In the genomic region with DNA sequence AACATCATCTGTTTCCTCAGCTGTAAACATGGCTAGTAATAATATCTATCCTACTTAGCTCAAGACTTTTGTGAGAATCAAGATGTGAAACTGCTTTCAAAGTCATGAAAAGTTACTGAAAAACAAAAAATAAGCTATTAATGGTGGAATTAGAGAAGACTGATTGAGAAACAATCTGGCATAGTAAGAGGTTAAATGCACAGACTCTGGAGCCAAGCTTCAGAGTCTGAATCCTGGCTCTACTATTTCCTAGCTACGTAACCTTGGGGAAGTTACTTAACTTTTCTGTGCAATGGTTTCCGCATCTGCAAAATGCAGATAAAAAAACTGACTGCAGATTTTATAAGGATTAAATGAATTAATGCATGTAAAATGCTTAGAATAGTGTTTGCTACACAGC, we compare ENCODE assay signal across 13 cellular contexts. TPM values are rescaled to one million over a fixed set of nuclear protein-coding genes. Genes with fewer than 3 reads are reported as not detected.
DNase-seq lines count a peak whose midpoint lies in the region; ATAC-seq, FAIRE-seq and TF ChIP-seq lines count a peak whose summit lies in the region.
"Had no signal": no experiment of that assay in that cellular context is flagged by ENCODE, and none has a peak within 500 bp of the region (broad histone marks: within the 10 kb centered on the region; RNA-seq: fewer than 3 reads in every experiment).

No MANE protein-coding gene starts in this region.

- H3K27ac ChIP-seq in A549: no peak overlapping the region
- H3K27ac ChIP-seq in caudate nucleus (ENCODE audit: low read depth, low read length): no peak overlapping the region

- no peak overlapping the region for H3K4me3 Mint-ChIP-seq in neural crest cell
- H3K4me3 Mint-ChIP-seq: activated B cell treated with CpG ODN at 0.5 μM for 24 hours; activated naive CD8-positive, alpha-beta T cell treated with anti-CD3 and anti-CD28 coated beads for 36 hours; H9; natural killer cell treated with Interleukin-12 subunit alpha and Interleukin-12 subunit beta and Interleukin-15 and Interleukin-18, amount 100 ng/mL, for 72 hours had no signal

- CTCF ChIA-PET in A549 (lab: Yijun Ruan, JAX): no interaction called here

- FAIRE-seq in A549 (lab: Jason Lieb, UNC): no peak

- no peak for TF ChIP-seq CTCF in A549 (IDR thresholded peaks at IDR 0.05)
- TF ChIP-seq CTCF in fibroblast of the aortic adventitia (IDR thresholded peaks at IDR 0.05; ENCODE audit: insufficient read depth, low read length): no peak
- no peak for TF ChIP-seq CTCF in neural crest cell (conservative IDR thresholded peaks at IDR 0.05)

- H3K9me3 ChIP-seq in A549: no peaks in the 10 kb centered on the region

- peaks cover 4% of the 10 kb centered on the region for H3K9me3 Mint-ChIP-seq in neural crest cell
- H3K9me3 Mint-ChIP-seq: activated B cell treated with CpG ODN at 0.5 μM for 24 hours; activated naive CD8-positive, alpha-beta T cell treated with anti-CD3 and anti-CD28 coated beads for 36 hours; H9; natural killer cell treated with Interleukin-12 subunit alpha and Interleukin-12 subunit beta and Interleukin-15 and Interleukin-18, amount 100 ng/mL, for 72 hours had no signal

- TF ChIP-seq POLR2A in A549 (IDR thresholded peaks at IDR 0.05; ENCODE audit: low read length): no peak

- POLR2A ChIA-PET in A549 (lab: Yijun Ruan, JAX): no interaction called here

- H3K4me1 ChIP-seq in A549: peaks cover 17% of the 10 kb centered on the region; the same call in 2 of the 3 replicates

- no peaks in the 10 kb centered on the region for H3K27me3 Mint-ChIP-seq in neural crest cell (ENCODE audit: low read depth)
- H3K27me3 Mint-ChIP-seq: activated B cell treated with CpG ODN at 0.5 μM for 24 hours; activated naive CD8-positive, alpha-beta T cell treated with anti-CD3 and anti-CD28 coated beads for 36 hours; natural killer cell treated with Interleukin-12 subunit alpha and Interleukin-12 subunit beta and Interleukin-15 and Interleukin-18, amount 100 ng/mL, for 72 hours had no signal

- no peak for ATAC-seq in A549
- no peak for ATAC-seq in HG03378 (IDR thresholded peaks at IDR 0.05; ENCODE audit: unreplicated experiment)
- ATAC-seq: natural killer cell treated with Interleukin-12 subunit alpha and Interleukin-12 subunit beta and Interleukin-15 and Interleukin-18, amount 100 ng/mL, for 72 hours had no signal

- DNase-seq in A549 (ENCODE audit: low read depth in 1 of 2, low spot score in 1 of 2) (no peak), MV-4-11 (lab: John Stamatoyannopoulos, UW) (peak; percentile 16), fibroblast of the aortic adventitia (ENCODE audit: low read depth) (peak; percentile 39), neural crest cell (ENCODE audit: low read depth, low spot score) (no peak), NCI-H2107 treated with DMSO at 0.1 percent for 48 hours (lab: John Stamatoyannopoulos, UW; ENCODE audit: unreplicated experiment) (no peak), caudate nucleus (lab: John Stamatoyannopoulos, UW) (no peak), GM19240 (ENCODE audit: insufficient read length, low spot score) (no peak)
- DNase-seq: activated B cell treated with CpG ODN at 0.5 μM for 24 hours; activated CD8-positive, alpha-beta memory T cell treated with anti-CD3 and anti-CD28 coated beads, Interleukin-2, amount 50 U/mL, for 48 hours; activated naive CD8-positive, alpha-beta T cell treated with anti-CD3 and anti-CD28 coated beads for 36 hours; H9 had no signal

- TF ChIP-seq EP300 in A549 (IDR thresholded peaks at IDR 0.05): no peak

- no peak for TF ChIP-seq RAD21 in A549 (conservative IDR thresholded peaks at IDR 0.05 in 1 of 2, IDR thresholded peaks at IDR 0.05 in 1 of 2)

- H3K4me1 Mint-ChIP-seq in neural crest cell: no peaks in the 10 kb centered on the region
- H3K4me1 Mint-ChIP-seq: H9 had no signal

- WGBS in A549 (ENCODE audit: missing lambda C conversion rate): 93% methylated on average over 2 of the region's 2 CpGs

- no peak overlapping the region for H3K4me3 ChIP-seq in A549
- no peak overlapping the region for H3K4me3 ChIP-seq in fibroblast of the aortic adventitia (ENCODE audit: low read depth, low read length)

- peak overlapping the region; percentile 35 for H3K27ac Mint-ChIP-seq in neural crest cell (ENCODE audit: unreplicated experiment)
- H3K27ac Mint-ChIP-seq: activated B cell treated with CpG ODN at 0.5 μM for 24 hours; activated naive CD8-positive, alpha-beta T cell treated with anti-CD3 and anti-CD28 coated beads for 36 hours had no signal

- peaks cover 16% of the 10 kb centered on the region for H3K36me3 Mint-ChIP-seq in neural crest cell (ENCODE audit: low read depth)

- peak overlapping the region; percentile 28; the same call in 1 of the 3 replicates for H3K4me2 ChIP-seq in A549

TF ChIP-seq in A549, 52 proteins besides CTCF, POLR2A, EP300 and RAD21:
- TF ChIP-seq PHF8 (IDR thresholded peaks at IDR 0.05; ENCODE audit: borderline replicate concordance, low read depth): no peak
- no peak for TF ChIP-seq NFE2L2 (conservative IDR thresholded peaks at IDR 0.05; ENCODE audit: low read length)
- TF ChIP-seq HOXA7 (CRISPR knock-in tag; IDR thresholded peaks at IDR 0.05): no peak
- TF ChIP-seq USF2 (IDR thresholded peaks at IDR 0.05): no peak
- no peak for TF ChIP-seq MAZ (IDR thresholded peaks at IDR 0.05; ENCODE audit: borderline replicate concordance, low read depth, low read length)
- TF ChIP-seq E2F6 (IDR thresholded peaks at IDR 0.05; ENCODE audit: borderline replicate concordance, low read depth): no peak
- TF ChIP-seq ZC3H11A (IDR thresholded peaks at IDR 0.05): no peak
- no peak for TF ChIP-seq REST (IDR thresholded peaks at IDR 0.05)
- TF ChIP-seq FOXS1 (CRISPR knock-in tag; IDR thresholded peaks at IDR 0.05): no peak
- TF ChIP-seq CHD4 (IDR thresholded peaks at IDR 0.05; ENCODE audit: borderline replicate concordance): no peak
- TF ChIP-seq JUNB (IDR thresholded peaks at IDR 0.05): no peak
- TF ChIP-seq KDM5A (IDR thresholded peaks at IDR 0.05): no peak
- TF ChIP-seq SREBF2 (IDR thresholded peaks at IDR 0.05): no peak
- TF ChIP-seq ZNF302 (CRISPR knock-in tag; IDR thresholded peaks at IDR 0.05): no peak
- TF ChIP-seq TFCP2L1 (CRISPR knock-in tag; IDR thresholded peaks at IDR 0.05): no peak
- no peak for TF ChIP-seq NPAS2 (CRISPR knock-in tag; IDR thresholded peaks at IDR 0.05; ENCODE audit: borderline replicate concordance)
- TF ChIP-seq FOSB (CRISPR knock-in tag; IDR thresholded peaks at IDR 0.05): no peak
- TF ChIP-seq HOXB5 (CRISPR knock-in tag; IDR thresholded peaks at IDR 0.05): no peak

RNA-seq across cellular contexts. Expression of gene LRRFIP2, which starts 28.8 kb away (rescaled TPM):
- polyA plus RNA-seq in A549 (2011; rRNA removed) (39.2 and 66.4 TPM in 2 replicates), A549 (2017; fragmentation: RNase III; extraction: RNeasy Plus Mini Kit Qiagen cat#74134 plus additional on column Dnase treatment) (46.1 to 48.0 TPM (median 47.6 TPM) in 3 replicates)
- 20.6 TPM in 2 replicates for polyA plus RNA-seq in A549 (2012; cell fraction: cytosol; rRNA removed)
- polyA plus RNA-seq in A549 (2012; cell fraction: nucleus; rRNA removed): 21.2 and 35.4 TPM in 2 replicates
- polyA minus RNA-seq in A549 (2011; rRNA and poly(A)+ RNA removed): 21.4 and 21.9 TPM in 2 replicates
- total RNA-seq in fibroblast of the aortic adventitia (ENCODE audit: low replicate concordance) (46.8 and 144 TPM in 2 replicates), neural crest cell (37.2 and 39.1 TPM in 2 replicates)

Comparison
In these comparisons a context has a peak if more than half of its experiments do, and no peak if none do; other contexts are left out.
1. DNase-seq: peak in MV-4-11 (single experiment) and fibroblast of the aortic adventitia (single experiment); none in A549 (0 of 2), neural crest cell (single experiment), NCI-H2107 treated with DMSO at 0.1 percent for 48 hours (single experiment), caudate nucleus (0 of 61) and GM19240 (single experiment).